1 cellular context compared by ENCODE assay signal in genomic region chr12:78232756-78233155, GRCh38.
TF ChIP-seq lines count a peak whose summit lies in the region.

No MANE protein-coding gene starts in this region.

TF ChIP-seq in GM23338, 12 proteins besides CTCF, POLR2A, EP300 and RAD21 (continued from another document):
- TF ChIP-seq REST (IDR thresholded peaks at IDR 0.05; ENCODE audit: unreplicated experiment), result no peak
- TF ChIP-seq, protein P1, sequence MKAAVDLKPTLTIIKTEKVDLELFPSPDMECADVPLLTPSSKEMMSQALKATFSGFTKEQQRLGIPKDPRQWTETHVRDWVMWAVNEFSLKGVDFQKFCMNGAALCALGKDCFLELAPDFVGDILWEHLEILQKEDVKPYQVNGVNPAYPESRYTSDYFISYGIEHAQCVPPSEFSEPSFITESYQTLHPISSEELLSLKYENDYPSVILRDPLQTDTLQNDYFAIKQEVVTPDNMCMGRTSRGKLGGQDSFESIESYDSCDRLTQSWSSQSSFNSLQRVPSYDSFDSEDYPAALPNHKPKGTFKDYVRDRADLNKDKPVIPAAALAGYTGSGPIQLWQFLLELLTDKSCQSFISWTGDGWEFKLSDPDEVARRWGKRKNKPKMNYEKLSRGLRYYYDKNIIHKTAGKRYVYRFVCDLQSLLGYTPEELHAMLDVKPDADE (IDR thresholded peaks at IDR 0.05), result no peak
- no peak for TF ChIP-seq NANOG (IDR thresholded peaks at IDR 0.05; ENCODE audit: borderline replicate concordance)
- no peak for TF ChIP-seq EZH2 (IDR thresholded peaks at IDR 0.05; ENCODE audit: low read depth, unreplicated experiment)
- no peak for TF ChIP-seq ZNF331 (CRISPR knock-in tag; IDR thresholded peaks at IDR 0.05; ENCODE audit: low read depth)
- no peak for TF ChIP-seq CREB1 (CRISPR knock-in tag; IDR thresholded peaks at IDR 0.05; ENCODE audit: low read depth)
TF ChIP-seq in GM23338: peak in this region for 0.
